1 cellular context compared by ENCODE assay signal in genomic region chr5:72307968-72308852, GRCh38.
TF ChIP-seq lines count a peak whose summit lies in the region.

No MANE protein-coding gene starts in this region.

TF ChIP-seq in K562, 482 proteins besides CTCF, POLR2A, EP300 and RAD21 (continued from another document and continues in another):
- no peak for TF ChIP-seq TSHZ1 (CRISPR knock-in tag; IDR thresholded peaks at IDR 0.05)
- peak; percentile 63 for TF ChIP-seq HNRNPLL (IDR thresholded peaks at IDR 0.05; ENCODE audit: low read depth, low read length, poor library complexity, severe bottlenecking)
- peak; percentile 78 for TF ChIP-seq CHD1 (IDR thresholded peaks at IDR 0.05; ENCODE audit: low read length)
- peak; percentile 18; the same call in 1 of the 2 replicates for TF ChIP-seq ETV1 (tag; conservative IDR thresholded peaks at IDR 0.05; ENCODE audit: low read depth)
- no peak for TF ChIP-seq ZNF655 (CRISPR knock-in tag; IDR thresholded peaks at IDR 0.05)
- TF ChIP-seq JUN (IDR thresholded peaks at IDR 0.05; ENCODE audit: borderline replicate concordance, low read depth, low read length): no peak
- TF ChIP-seq JUN (CRISPR knock-in tag; IDR thresholded peaks at IDR 0.05; ENCODE audit: borderline replicate concordance): no peak
- TF ChIP-seq ZNF174 (CRISPR knock-in tag; IDR thresholded peaks at IDR 0.05): no peak
- TF ChIP-seq NKRF (IDR thresholded peaks at IDR 0.05; ENCODE audit: borderline replicate concordance): peak; percentile 85
- no peak for TF ChIP-seq PYGO2 (tag; IDR thresholded peaks at IDR 0.05)
- no peak for TF ChIP-seq ZNF354B (CRISPR knock-in tag; IDR thresholded peaks at IDR 0.05)
- TF ChIP-seq ZNF431 (CRISPR knock-in tag; IDR thresholded peaks at IDR 0.05): peak; percentile 55; the same call in 1 of the 2 replicates
- TF ChIP-seq TAF9B (IDR thresholded peaks at IDR 0.05; ENCODE audit: partially characterized antibody): peak; percentile 82
- TF ChIP-seq TFE3 (CRISPR knock-in tag; IDR thresholded peaks at IDR 0.05): no peak
- peak; percentile 43 for TF ChIP-seq E2F8 (IDR thresholded peaks at IDR 0.05; ENCODE audit: low read depth, partially characterized antibody)
- TF ChIP-seq ZNF407 (IDR thresholded peaks at IDR 0.05; ENCODE audit: low read depth): peak; percentile 83
- peak; percentile 90 for TF ChIP-seq HMGN3 (IDR thresholded peaks at IDR 0.05; ENCODE audit: borderline replicate concordance, extremely low read depth, insufficient read length, low read depth, low read length)
- no peak for TF ChIP-seq ZNF79 (CRISPR knock-in tag; IDR thresholded peaks at IDR 0.05; ENCODE audit: low read depth)
- TF ChIP-seq FOXJ3 (CRISPR knock-in tag; IDR thresholded peaks at IDR 0.05): no peak
- TF ChIP-seq MEIS2 (IDR thresholded peaks at IDR 0.05; ENCODE audit: partially characterized antibody): peak; percentile 65
- 0 out of 4 replicates have a peak, but pooled peaks of 1 of the 2 experiments have one; percentile 14 for TF ChIP-seq BCLAF1 (IDR thresholded peaks at IDR 0.05; ENCODE audit: borderline replicate concordance in 1 of 2, control insufficient read depth in 1 of 2, low read depth in 2 of 2, low read length in 1 of 2)
- no peak for TF ChIP-seq ID3 (CRISPR knock-in tag; IDR thresholded peaks at IDR 0.05)
- TF ChIP-seq ID3 (tag; IDR thresholded peaks at IDR 0.05): no peak
- no peak for TF ChIP-seq MBD1 (CRISPR knock-in tag; IDR thresholded peaks at IDR 0.05)
- no peak for TF ChIP-seq BMI1 (IDR thresholded peaks at IDR 0.05; ENCODE audit: low read length)
- TF ChIP-seq ZNF583 (CRISPR knock-in tag; IDR thresholded peaks at IDR 0.05): no peak
- TF ChIP-seq DDX20 (tag; IDR thresholded peaks at IDR 0.05; ENCODE audit: low read depth): no peak
- TF ChIP-seq ELF4 (CRISPR knock-in tag; IDR thresholded peaks at IDR 0.05): no peak
- no peak for TF ChIP-seq E2F3 (CRISPR knock-in tag; IDR thresholded peaks at IDR 0.05)
